ENCODE assay signal across 35 cellular contexts in the genomic region with DNA sequence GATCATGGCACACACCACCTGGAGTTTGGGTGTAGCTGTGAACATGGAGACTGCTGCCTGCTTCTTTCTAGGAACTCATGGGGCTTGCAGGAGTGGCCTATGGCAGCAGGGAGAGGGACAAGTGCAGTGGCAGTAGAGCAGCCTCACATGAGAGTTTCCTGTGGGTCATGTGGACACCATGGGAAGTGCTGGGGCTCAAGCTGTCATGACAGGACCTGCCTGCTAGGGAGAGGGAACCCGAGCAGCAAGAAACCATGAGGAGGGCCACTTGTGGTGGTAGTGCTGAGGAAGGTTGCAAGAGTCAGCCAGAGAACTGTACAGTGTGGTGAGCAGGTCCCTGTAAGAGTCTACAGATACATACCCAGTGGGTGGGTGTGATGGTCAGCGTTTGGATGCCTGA.
"Had no signal": no experiment of that assay in that cellular context is flagged by ENCODE, and none has a peak within 500 bp of the region (broad histone marks: within the 10 kb centered on the region; RNA-seq: fewer than 3 reads in every experiment).

No MANE protein-coding gene starts in this region.

- H3K36me3 ChIP-seq: adrenal gland, brain microvascular endothelial cell, breast epithelium had no signal

- FAIRE-seq: astrocyte, TTC549 had no signal

- ATAC-seq: activated CD8-positive, alpha-beta T cell treated with anti-CD3 and anti-CD28 coated beads for 36 hours; activated naive CD4-positive, alpha-beta T cell treated with anti-CD3 and anti-CD28 coated beads, Interleukin-2, amount 50 U/mL, for 72 hours; activated T-cell treated with anti-CD3 and anti-CD28 coated beads, Interleukin-2, amount 50 U/mL, for 4 hours; activated T-cell treated with anti-CD3 and anti-CD28 coated beads, Interleukin-2, amount 50 U/mL, for 72 hours; activated T-helper 17 cell treated with anti-CD3 and anti-CD28 coated beads, Interleukin-2, amount 50 U/mL, for 72 hours; body of pancreas had no signal

- H3K27me3 ChIP-seq: adrenal gland, body of pancreas, brain microvascular endothelial cell, breast epithelium had no signal

- DNase-seq: activated B cell treated with CpG ODN at 0.5 μM for 24 hours; activated CD4-positive, alpha-beta memory T cell treated with anti-CD3 and anti-CD28 coated beads for 36 hours; activated CD4-positive, alpha-beta T cell treated with anti-CD3 and anti-CD28 coated beads for 4 hours; activated CD4-positive, alpha-beta T cell treated with anti-CD3 and anti-CD28 coated beads, Interleukin-2, amount 10 ng/mL, durations not matched to agents 24 days and 14 days; activated CD4-positive, alpha-beta T cell treated with anti-CD3 and anti-CD28 coated beads, Interleukin-2, amount 50 U/mL, for 1 hour; activated CD4-positive, alpha-beta T cell treated with anti-CD3 and anti-CD28 coated beads, Interleukin-2, amount 50 U/mL, for 4 hours; activated CD4-positive, CD25-positive, alpha-beta regulatory T cell treated with anti-CD3 and anti-CD28 coated beads, Interleukin-2, amount 50 U/mL, for 72 hours; activated CD8-positive, alpha-beta memory T cell treated with anti-CD3 and anti-CD28 coated beads, Interleukin-2, amount 50 U/mL, for 4 hours; activated CD8-positive, alpha-beta T cell treated with anti-CD3 and anti-CD28 coated beads for 36 hours; activated effector memory CD4-positive, alpha-beta T cell treated with anti-CD3 and anti-CD28 coated beads, Interleukin-2, amount 50 U/mL, for 16 hours; activated gamma-delta T cell treated with Interleukin-2 at 50 U/mL for 16 hours; activated naive CD4-positive, alpha-beta T cell; activated naive CD4-positive, alpha-beta T cell treated with anti-CD3 and anti-CD28 coated beads for 36 hours; activated naive CD4-positive, alpha-beta T cell treated with anti-CD3 and anti-CD28 coated beads, Interleukin-2, amount 50 U/mL, for 16 hours; activated naive CD8-positive, alpha-beta T cell treated with anti-CD3 and anti-CD28 coated beads for 36 hours; activated T-cell treated with anti-CD3 and anti-CD28 coated beads for 4 hours; activated T-cell treated with anti-CD3 and anti-CD28 coated beads, Interleukin-2, amount 50 U/mL, for 1 hour; activated T-cell treated with anti-CD3 and anti-CD28 coated beads, Interleukin-2, amount 50 U/mL, for 4 hours; activated T-cell treated with anti-CD3 and anti-CD28 coated beads, Interleukin-2, amount 50 U/mL, for 72 hours; adrenal gland; amniotic stem cell; aorta; brain microvascular endothelial cell; caudate nucleus; cerebellar nuclear complex; T-helper 1 cell; T-helper 2 cell; T-helper 9 cell had no signal

- H3K27ac ChIP-seq: adrenal gland, body of pancreas, brain microvascular endothelial cell, breast epithelium, VCaP had no signal

- H3K4me3 ChIP-seq: adrenal gland, body of pancreas, breast epithelium had no signal

- H3K4me1 ChIP-seq: breast epithelium had no signal

- H3K9me3 ChIP-seq: adrenal gland, body of pancreas, breast epithelium had no signal
